14 cellular contexts compared by ENCODE assay signal in the genomic region with DNA sequence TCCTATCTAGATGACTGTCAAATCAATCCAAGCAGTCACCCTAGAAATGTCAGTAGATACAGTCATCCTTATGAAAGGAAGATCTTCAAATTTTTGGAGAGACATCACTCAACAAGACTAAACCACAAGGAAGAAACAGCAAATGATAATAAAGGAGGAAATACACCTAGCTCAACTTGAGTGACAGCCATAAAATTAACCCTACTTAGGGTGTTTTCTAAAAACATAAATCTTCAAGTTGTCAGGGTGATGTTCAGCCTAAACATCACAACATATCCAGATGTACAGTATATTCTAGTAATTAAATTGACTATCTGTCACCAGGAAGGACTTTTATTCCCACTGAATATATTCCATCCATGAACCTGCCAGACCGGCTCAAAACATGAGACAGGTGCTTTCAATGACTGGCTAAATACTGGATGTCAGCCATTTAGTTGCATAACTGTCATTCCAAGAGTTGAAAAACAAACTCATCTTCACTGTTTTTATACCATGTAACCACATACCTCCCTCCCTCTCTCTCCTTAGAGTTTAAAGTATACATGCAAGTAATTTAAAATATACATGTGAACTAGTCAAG.
DNase-seq lines count a peak whose midpoint lies in the region; ATAC-seq, FAIRE-seq and TF ChIP-seq lines count a peak whose summit lies in the region.
"Had no signal": no experiment of that assay in that cellular context is flagged by ENCODE, and none has a peak within 500 bp of the region (broad histone marks: within the 10 kb centered on the region; RNA-seq: fewer than 3 reads in every experiment).

No MANE protein-coding gene starts in this region.

- H3K4me1 ChIP-seq in A549: peaks cover 35% of the 10 kb centered on the region
- H3K4me1 ChIP-seq in K562 (replicated peaks in 1 of 2; ENCODE audit: control insufficient read depth in 2 of 2, insufficient read depth in 2 of 2, low read length in 2 of 2): peaks cover 0 to 9% of the 10 kb centered on the region in 2 experiments; a peak in 3 of 5 replicates
- H3K4me1 ChIP-seq in ovary (ENCODE audit: insufficient read depth): no peaks in the 10 kb centered on the region
- H3K4me1 ChIP-seq: psoas muscle had no signal

- H3K36me3 ChIP-seq in K562 (ENCODE audit: control insufficient read depth, insufficient read depth, low read length): no peaks in the 10 kb centered on the region
- H3K36me3 ChIP-seq in ovary: no peaks in the 10 kb centered on the region

- H3K79me2 ChIP-seq in K562 (ENCODE audit: control insufficient read depth, insufficient read depth, low read length): no peaks in the 10 kb centered on the region

- H3K9me1 ChIP-seq in K562 (ENCODE audit: control insufficient read depth, insufficient read depth, low read length): no peaks in the 10 kb centered on the region

- in situ Hi-C loops in K562 (cut with MboI): no loop called here

- no peaks in the 10 kb centered on the region for H4K20me1 ChIP-seq in K562 (replicated peaks; ENCODE audit: control insufficient read depth, insufficient read depth, low read length)

- peak; percentile 46 to 54; a peak in 5 of 6 replicates for ATAC-seq in A549
- no peak for ATAC-seq in K562
- ATAC-seq in left lobe of liver: peak; percentile 61
- ATAC-seq: psoas muscle, WTC11 had no signal

- FAIRE-seq in A549 (lab: Jason Lieb, UNC): peak; percentile 72
- FAIRE-seq in K562 (lab: Jason Lieb, UNC): no peak

- TF ChIP-seq POLR2A in A549 (IDR thresholded peaks at IDR 0.05; ENCODE audit: low read length): no peak
- TF ChIP-seq POLR2A in K562 (conservative IDR thresholded peaks at IDR 0.05): no peak
- TF ChIP-seq POLR2A in ovary (IDR thresholded peaks at IDR 0.05): no peak

- CTCF ChIA-PET in A549 (lab: Yijun Ruan, JAX) (interaction anchor here (0.7 to 1.3 kb wide), 4 partner anchors 73 to 117 kb away, joined by 3 to 4 read pairs (median 3); no protein-coding TSS in a partner anchor), K562 (lab: Yijun Ruan, JAX; ENCODE audit: low intra/inter-chr PET ratio) (no interaction called here)

- H3K4me3 ChIP-seq in A549 (no peak overlapping the region; the same call in 2 of the 3 replicates), K562 (no peak overlapping the region), ovary (no peak overlapping the region)
- H3K4me3 ChIP-seq: psoas muscle had no signal

- TF ChIP-seq CTCF in A549 (IDR thresholded peaks at IDR 0.05) (no peak), K562 (IDR thresholded peaks at IDR 0.05 in 2 of 3, conservative IDR thresholded peaks at IDR 0.05 in 1 of 3; ENCODE audit: insufficient read depth in 2 of 3, low read depth in 1 of 3, low read length in 3 of 3) (no peak), ovary (IDR thresholded peaks at IDR 0.05) (no peak)

- H3K27ac ChIP-seq in A549 (peak overlapping the region; percentile 64 to 66), K562 (ENCODE audit: extremely low read depth, low read depth, low read length) (no peak overlapping the region), ovary (no peak overlapping the region)
- H3K27ac ChIP-seq: psoas muscle had no signal

- intact Hi-C loops in K562 (cut with micrococcal nuclease): no loop called here
- intact Hi-C loops in ovary (cut with DNase I): no loop called here

- 7% methylated on average over 1 of the region's 1 CpG for WGBS in A549 (ENCODE audit: missing lambda C conversion rate)
- 25% methylated on average over 1 of the region's 1 CpG for WGBS in K562 (ENCODE audit: insufficient coverage, low coverage, missing lambda C conversion rate)
- 5 to 35% (median 25%) methylated on average over 1 of the region's 1 CpG for WGBS in ovary, 3 donors

- no peak for TF ChIP-seq RAD21 in A549 (conservative IDR thresholded peaks at IDR 0.05 in 1 of 2, IDR thresholded peaks at IDR 0.05 in 1 of 2)
- TF ChIP-seq RAD21 in Ishikawa (IDR thresholded peaks at IDR 0.05; ENCODE audit: low read depth): no peak
- TF ChIP-seq RAD21 in K562 (CRISPR knock-in tag; conservative IDR thresholded peaks at IDR 0.05 in 1 of 2, IDR thresholded peaks at IDR 0.05 in 1 of 2): no peak

- POLR2A ChIA-PET in A549 (lab: Yijun Ruan, JAX): interaction anchor here (0.8 to 1.4 kb wide), 6 partner anchors 20 to 98 kb away, joined by 3 to 5 read pairs (median 4); no protein-coding TSS in a partner anchor
- POLR2A ChIA-PET in K562 (lab: Yijun Ruan, JAX): interaction anchor here (1.0 kb wide), 2 partner anchors 13 to 49 kb away, joined by 3 to 4 read pairs; no protein-coding TSS in a partner anchor

- H2AFZ ChIP-seq in K562 (ENCODE audit: low read depth, low read length): no peak overlapping the region

- H3K9me3 ChIP-seq in A549 (peaks cover 19% of the 10 kb centered on the region), K562 (replicated peaks; ENCODE audit: control insufficient read depth, insufficient read depth, low read depth, low read length) (peaks cover 6% of the 10 kb centered on the region; the same call in 1 of the 2 replicates), ovary (peaks cover 0 to 4% of the 10 kb centered on the region in 2 donors)

- no peaks in the 10 kb centered on the region for H3K27me3 ChIP-seq in K562 (ENCODE audit: control insufficient read depth in 2 of 2, insufficient read depth in 2 of 2, low read length in 2 of 2)
- H3K27me3 ChIP-seq in ovary: no peaks in the 10 kb centered on the region

- peak; percentile 24 to 32 for DNase-seq in A549 (ENCODE audit: low read depth in 1 of 2, low spot score in 1 of 2)
- no peak for DNase-seq in K562 (ENCODE audit: extremely low read depth in 1 of 4, low spot score in 3 of 4)
- no peak for DNase-seq in left lobe of liver (ENCODE audit: low spot score)
- DNase-seq in activated CD4-positive, alpha-beta T cell treated with anti-CD3 and anti-CD28 coated beads, Interleukin-2, amount 50 U/mL, for 1 hour: no peak
- DNase-seq in ovary: no peak
- no peak for DNase-seq in A172 (ENCODE audit: low spot score)
- no peak for DNase-seq in SW 1271 (lab: John Stamatoyannopoulos, UW)
- DNase-seq: foreskin melanocyte; left cardiac atrium; psoas muscle; stimulated activated CD4-positive, alpha-beta T cell treated with anti-CD3 and anti-CD28 coated beads, Interleukin-4, amount 100 ng/mL, for 24 hours; stimulated activated naive CD4-positive, alpha-beta T cell had no signal

- TF ChIP-seq EP300 in A549 (IDR thresholded peaks at IDR 0.05): no peak
- TF ChIP-seq EP300 in Ishikawa (IDR thresholded peaks at IDR 0.05; ENCODE audit: borderline replicate concordance): no peak
- TF ChIP-seq EP300 in K562 (IDR thresholded peaks at IDR 0.05; ENCODE audit: low read length): no peak
- TF ChIP-seq EP300 in ovary (IDR thresholded peaks at IDR 0.05): no peak

- peak overlapping the region; percentile 74 for H3K4me2 ChIP-seq in A549
- H3K4me2 ChIP-seq in K562 (ENCODE audit: insufficient read depth, low read length): no peak overlapping the region

- H3K9ac ChIP-seq in K562 (ENCODE audit: insufficient read depth in 1 of 2, low read depth in 2 of 2, low read length in 2 of 2): no peak overlapping the region

- no TSS peak for BruUV-seq in K562 (replicated peaks; lab: Mats Ljungman, UMichigan)

TF ChIP-seq in A549, 52 proteins besides CTCF, POLR2A, EP300 and RAD21:
- TF ChIP-seq CEBPB (IDR thresholded peaks at IDR 0.05) (peak; percentile 55 to 68), ZFP36 (IDR thresholded peaks at IDR 0.05; ENCODE audit: borderline replicate concordance, partially characterized antibody) (no peak), HOXA7 (CRISPR knock-in tag; IDR thresholded peaks at IDR 0.05) (no peak), ZC3H11A (IDR thresholded peaks at IDR 0.05) (no peak), HEYL (CRISPR knock-in tag; IDR thresholded peaks at IDR 0.05) (no peak)

TF ChIP-seq in Ishikawa, 13 proteins besides CTCF, POLR2A, EP300 and RAD21 (continues in another document):
- TF ChIP-seq NFIC (IDR thresholded peaks at IDR 0.05) (peak; percentile 70), EGR1 (IDR thresholded peaks at IDR 0.05) (no peak), CREB1 (IDR thresholded peaks at IDR 0.05; ENCODE audit: low read depth) (no peak), TEAD4 (IDR thresholded peaks at IDR 0.05) (peak; percentile 74), CEBPB (IDR thresholded peaks at IDR 0.05) (peak; percentile 73), YY1 (IDR thresholded peaks at IDR 0.05; ENCODE audit: low read depth) (no peak), FOXM1 (IDR thresholded peaks at IDR 0.05; ENCODE audit: borderline replicate concordance, low read depth) (no peak)
- TF ChIP-seq, protein P1, sequence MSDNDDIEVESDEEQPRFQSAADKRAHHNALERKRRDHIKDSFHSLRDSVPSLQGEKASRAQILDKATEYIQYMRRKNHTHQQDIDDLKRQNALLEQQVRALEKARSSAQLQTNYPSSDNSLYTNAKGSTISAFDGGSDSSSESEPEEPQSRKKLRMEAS (IDR thresholded peaks at IDR 0.05): no peak
- TF ChIP-seq, protein P2, sequence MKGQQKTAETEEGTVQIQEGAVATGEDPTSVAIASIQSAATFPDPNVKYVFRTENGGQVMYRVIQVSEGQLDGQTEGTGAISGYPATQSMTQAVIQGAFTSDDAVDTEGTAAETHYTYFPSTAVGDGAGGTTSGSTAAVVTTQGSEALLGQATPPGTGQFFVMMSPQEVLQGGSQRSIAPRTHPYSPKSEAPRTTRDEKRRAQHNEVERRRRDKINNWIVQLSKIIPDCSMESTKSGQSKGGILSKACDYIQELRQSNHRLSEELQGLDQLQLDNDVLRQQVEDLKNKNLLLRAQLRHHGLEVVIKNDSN (IDR thresholded peaks at IDR 0.05): no peak

TF ChIP-seq in K562, 482 proteins besides CTCF, POLR2A, EP300 and RAD21 (continues in another document):
- TF ChIP-seq, protein P3, sequence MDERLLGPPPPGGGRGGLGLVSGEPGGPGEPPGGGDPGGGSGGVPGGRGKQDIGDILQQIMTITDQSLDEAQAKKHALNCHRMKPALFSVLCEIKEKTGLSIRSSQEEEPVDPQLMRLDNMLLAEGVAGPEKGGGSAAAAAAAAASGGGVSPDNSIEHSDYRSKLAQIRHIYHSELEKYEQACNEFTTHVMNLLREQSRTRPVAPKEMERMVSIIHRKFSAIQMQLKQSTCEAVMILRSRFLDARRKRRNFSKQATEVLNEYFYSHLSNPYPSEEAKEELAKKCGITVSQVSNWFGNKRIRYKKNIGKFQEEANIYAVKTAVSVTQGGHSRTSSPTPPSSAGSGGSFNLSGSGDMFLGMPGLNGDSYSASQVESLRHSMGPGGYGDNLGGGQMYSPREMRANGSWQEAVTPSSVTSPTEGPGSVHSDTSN (CRISPR knock-in tag; IDR thresholded peaks at IDR 0.05; ENCODE audit: low read depth): peak; percentile 49; the same call in 1 of the 2 replicates
- TF ChIP-seq, protein P3 (tag; conservative IDR thresholded peaks at IDR 0.05; ENCODE audit: low read depth): peak; percentile 84
- TF ChIP-seq CEBPG (CRISPR knock-in tag; IDR thresholded peaks at IDR 0.05) (no peak), CEBPG (tag; conservative IDR thresholded peaks at IDR 0.05 in 1 of 2, IDR thresholded peaks at IDR 0.05 in 1 of 2) (peak in 1 of 2 experiments; percentile 9; a peak in 2 of 4 replicates)

Comparison
In these comparisons a context has a peak if more than half of its experiments do, and no peak if none do; other contexts are left out.
1. DNase-seq: peak in A549 (2 of 2); none in K562 (0 of 4), left lobe of liver (single experiment), activated CD4-positive, alpha-beta T cell treated with anti-CD3 and anti-CD28 coated beads, Interleukin-2, amount 50 U/mL, for 1 hour (single experiment), ovary (0 of 5), A172 (single experiment) and SW 1271 (0 of 2).
2. H3K27ac ChIP-seq: peak in A549 (2 of 2); none in K562 (single experiment) and ovary (0 of 2).